ENCODE assay signal across 1 cellular context in the genomic region with DNA sequence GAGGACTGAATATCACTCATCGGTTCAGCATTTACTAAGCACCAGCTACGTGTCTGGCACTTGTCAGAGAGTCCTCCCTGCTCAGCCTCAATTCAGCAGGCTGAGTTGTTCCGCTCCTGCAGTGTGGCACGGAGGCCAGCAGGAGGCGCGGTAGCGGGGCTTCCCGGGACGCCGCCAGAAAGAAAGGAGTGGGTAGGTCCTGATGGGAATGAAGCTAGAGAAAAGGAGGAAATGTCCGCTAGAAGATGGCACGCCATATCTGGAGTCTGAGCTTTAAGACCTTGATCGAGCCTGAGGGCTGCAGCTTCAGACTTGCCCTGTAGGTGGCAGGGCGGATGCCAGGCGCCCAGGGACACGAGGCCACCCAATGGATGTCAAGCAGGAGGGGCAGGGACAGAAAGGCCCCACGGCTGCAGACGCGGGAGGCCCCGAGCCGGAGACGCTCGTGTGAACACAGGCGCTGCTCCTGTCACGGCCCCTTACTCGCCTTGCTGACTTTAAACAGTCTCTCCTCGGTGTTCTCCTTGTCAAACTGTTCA.
TF ChIP-seq lines count a peak whose summit lies in the region.

No MANE protein-coding gene starts in this region.

TF ChIP-seq in K562, 482 proteins besides CTCF, POLR2A, EP300 and RAD21 (continued from another document and continues in another):
- TF ChIP-seq, protein P1, sequence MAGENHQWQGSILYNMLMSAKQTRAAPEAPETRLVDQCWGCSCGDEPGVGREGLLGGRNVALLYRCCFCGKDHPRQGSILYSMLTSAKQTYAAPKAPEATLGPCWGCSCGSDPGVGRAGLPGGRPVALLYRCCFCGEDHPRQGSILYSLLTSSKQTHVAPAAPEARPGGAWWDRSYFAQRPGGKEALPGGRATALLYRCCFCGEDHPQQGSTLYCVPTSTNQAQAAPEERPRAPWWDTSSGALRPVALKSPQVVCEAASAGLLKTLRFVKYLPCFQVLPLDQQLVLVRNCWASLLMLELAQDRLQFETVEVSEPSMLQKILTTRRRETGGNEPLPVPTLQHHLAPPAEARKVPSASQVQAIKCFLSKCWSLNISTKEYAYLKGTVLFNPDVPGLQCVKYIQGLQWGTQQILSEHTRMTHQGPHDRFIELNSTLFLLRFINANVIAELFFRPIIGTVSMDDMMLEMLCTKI (IDR thresholded peaks at IDR 0.05; ENCODE audit: partially characterized antibody) = no peak
- TF ChIP-seq ZC3H11A (IDR thresholded peaks at IDR 0.05; ENCODE audit: low read depth, low read length) (no peak), JUND (IDR thresholded peaks at IDR 0.05; ENCODE audit: borderline replicate concordance, low read depth, low read length) (0 out of 2 replicates have a peak, but pooled peaks have one; percentile 47), JUND (tag; IDR thresholded peaks at IDR 0.05; ENCODE audit: borderline replicate concordance, low read depth, low read length) (peak; percentile 63; the same call in 2 of the 3 replicates), NELFE (IDR thresholded peaks at IDR 0.05; ENCODE audit: insufficient read depth, insufficient read length) (no peak), ZNF583 (CRISPR knock-in tag; IDR thresholded peaks at IDR 0.05) (no peak), RBM39 (optimal IDR thresholded peaks at IDR 0.05; ENCODE audit: low read depth, low read length) (no peak), ZKSCAN3 (CRISPR knock-in tag; IDR thresholded peaks at IDR 0.05) (no peak), ZNF445 (CRISPR knock-in tag; IDR thresholded peaks at IDR 0.05; ENCODE audit: low read depth) (no peak), GABPB2 (CRISPR knock-in tag; conservative IDR thresholded peaks at IDR 0.05) (no peak), ZNF79 (CRISPR knock-in tag; IDR thresholded peaks at IDR 0.05; ENCODE audit: low read depth) (0 out of 2 replicates have a peak, but pooled peaks have one; percentile 18), CHD2 (IDR thresholded peaks at IDR 0.05; ENCODE audit: low read depth, low read length) (no peak), GTF2E2 (tag; IDR thresholded peaks at IDR 0.05) (no peak), ZNF77 (CRISPR knock-in tag; IDR thresholded peaks at IDR 0.05) (no peak), SOX6 (IDR thresholded peaks at IDR 0.05) (peak; percentile 33; the same call in 1 of the 2 replicates), MAFF (IDR thresholded peaks at IDR 0.05; ENCODE audit: low read length) (no peak), CCAR2 (IDR thresholded peaks at IDR 0.05; ENCODE audit: low read depth, low read length) (no peak), TEAD2 (tag; IDR thresholded peaks at IDR 0.05) (no peak), ZNF431 (CRISPR knock-in tag; IDR thresholded peaks at IDR 0.05) (no peak; the same call in 1 of the 2 replicates), ZNF785 (CRISPR knock-in tag; IDR thresholded peaks at IDR 0.05) (no peak), ZNF24 (IDR thresholded peaks at IDR 0.05) (no peak), SRSF3 (IDR thresholded peaks at IDR 0.05; ENCODE audit: insufficient read depth, low read length) (no peak), TRIM28 (IDR thresholded peaks at IDR 0.05) (no peak), RB1 (IDR thresholded peaks at IDR 0.05; ENCODE audit: low read depth) (peak; percentile 59; the same call in 1 of the 2 replicates), ZNF174 (CRISPR knock-in tag; IDR thresholded peaks at IDR 0.05) (no peak), ZFP30 (CRISPR knock-in tag; IDR thresholded peaks at IDR 0.05; ENCODE audit: borderline replicate concordance) (no peak), ZNF444 (CRISPR knock-in tag; IDR thresholded peaks at IDR 0.05) (no peak), MTA2 (IDR thresholded peaks at IDR 0.05; ENCODE audit: low read depth) (no peak), LCOR (CRISPR knock-in tag; IDR thresholded peaks at IDR 0.05) (no peak), FOXK1 (CRISPR knock-in tag; IDR thresholded peaks at IDR 0.05; ENCODE audit: borderline replicate concordance) (no peak), POLR3G (IDR thresholded peaks at IDR 0.05; ENCODE audit: extremely low read depth, insufficient read length, insufficient replicate concordance) (no peak), POLR2H (tag; IDR thresholded peaks at IDR 0.05; ENCODE audit: low read depth) (no peak), FOXP1 (CRISPR knock-in tag; IDR thresholded peaks at IDR 0.05) (peak; percentile 25; the same call in 1 of the 2 replicates), KDM2B (CRISPR knock-in tag; IDR thresholded peaks at IDR 0.05) (no peak), ATF1 (CRISPR knock-in tag; IDR thresholded peaks at IDR 0.05) (no peak), ATF1 (tag; IDR thresholded peaks at IDR 0.05) (peak; percentile 70), GABPA (tag; conservative IDR thresholded peaks at IDR 0.05; ENCODE audit: low read depth) (no peak), PHF8 (IDR thresholded peaks at IDR 0.05; ENCODE audit: borderline replicate concordance, low read length) (no peak)
- TF ChIP-seq, protein P2, sequence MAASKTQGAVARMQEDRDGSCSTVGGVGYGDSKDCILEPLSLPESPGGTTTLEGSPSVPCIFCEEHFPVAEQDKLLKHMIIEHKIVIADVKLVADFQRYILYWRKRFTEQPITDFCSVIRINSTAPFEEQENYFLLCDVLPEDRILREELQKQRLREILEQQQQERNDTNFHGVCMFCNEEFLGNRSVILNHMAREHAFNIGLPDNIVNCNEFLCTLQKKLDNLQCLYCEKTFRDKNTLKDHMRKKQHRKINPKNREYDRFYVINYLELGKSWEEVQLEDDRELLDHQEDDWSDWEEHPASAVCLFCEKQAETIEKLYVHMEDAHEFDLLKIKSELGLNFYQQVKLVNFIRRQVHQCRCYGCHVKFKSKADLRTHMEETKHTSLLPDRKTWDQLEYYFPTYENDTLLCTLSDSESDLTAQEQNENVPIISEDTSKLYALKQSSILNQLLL (CRISPR knock-in tag; IDR thresholded peaks at IDR 0.05; ENCODE audit: borderline replicate concordance) = no peak
- TF ChIP-seq, protein P3, sequence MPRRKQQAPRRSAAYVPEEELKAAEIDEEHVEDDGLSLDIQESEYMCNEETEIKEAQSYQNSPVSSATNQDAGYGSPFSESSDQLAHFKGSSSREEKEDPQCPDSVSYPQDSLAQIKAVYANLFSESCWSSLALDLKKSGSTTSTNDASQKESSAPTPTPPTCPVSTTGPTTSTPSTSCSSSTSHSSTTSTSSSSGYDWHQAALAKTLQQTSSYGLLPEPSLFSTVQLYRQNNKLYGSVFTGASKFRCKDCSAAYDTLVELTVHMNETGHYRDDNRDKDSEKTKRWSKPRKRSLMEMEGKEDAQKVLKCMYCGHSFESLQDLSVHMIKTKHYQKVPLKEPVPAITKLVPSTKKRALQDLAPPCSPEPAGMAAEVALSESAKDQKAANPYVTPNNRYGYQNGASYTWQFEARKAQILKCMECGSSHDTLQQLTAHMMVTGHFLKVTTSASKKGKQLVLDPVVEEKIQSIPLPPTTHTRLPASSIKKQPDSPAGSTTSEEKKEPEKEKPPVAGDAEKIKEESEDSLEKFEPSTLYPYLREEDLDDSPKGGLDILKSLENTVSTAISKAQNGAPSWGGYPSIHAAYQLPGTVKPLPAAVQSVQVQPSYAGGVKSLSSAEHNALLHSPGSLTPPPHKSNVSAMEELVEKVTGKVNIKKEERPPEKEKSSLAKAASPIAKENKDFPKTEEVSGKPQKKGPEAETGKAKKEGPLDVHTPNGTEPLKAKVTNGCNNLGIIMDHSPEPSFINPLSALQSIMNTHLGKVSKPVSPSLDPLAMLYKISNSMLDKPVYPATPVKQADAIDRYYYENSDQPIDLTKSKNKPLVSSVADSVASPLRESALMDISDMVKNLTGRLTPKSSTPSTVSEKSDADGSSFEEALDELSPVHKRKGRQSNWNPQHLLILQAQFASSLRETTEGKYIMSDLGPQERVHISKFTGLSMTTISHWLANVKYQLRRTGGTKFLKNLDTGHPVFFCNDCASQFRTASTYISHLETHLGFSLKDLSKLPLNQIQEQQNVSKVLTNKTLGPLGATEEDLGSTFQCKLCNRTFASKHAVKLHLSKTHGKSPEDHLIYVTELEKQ (CRISPR knock-in tag; IDR thresholded peaks at IDR 0.05) = no peak
- TF ChIP-seq, protein P4, sequence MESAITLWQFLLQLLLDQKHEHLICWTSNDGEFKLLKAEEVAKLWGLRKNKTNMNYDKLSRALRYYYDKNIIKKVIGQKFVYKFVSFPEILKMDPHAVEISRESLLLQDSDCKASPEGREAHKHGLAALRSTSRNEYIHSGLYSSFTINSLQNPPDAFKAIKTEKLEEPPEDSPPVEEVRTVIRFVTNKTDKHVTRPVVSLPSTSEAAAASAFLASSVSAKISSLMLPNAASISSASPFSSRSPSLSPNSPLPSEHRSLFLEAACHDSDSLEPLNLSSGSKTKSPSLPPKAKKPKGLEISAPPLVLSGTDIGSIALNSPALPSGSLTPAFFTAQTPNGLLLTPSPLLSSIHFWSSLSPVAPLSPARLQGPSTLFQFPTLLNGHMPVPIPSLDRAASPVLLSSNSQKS (CRISPR knock-in tag; IDR thresholded peaks at IDR 0.05) = no peak
- TF ChIP-seq, protein P5, sequence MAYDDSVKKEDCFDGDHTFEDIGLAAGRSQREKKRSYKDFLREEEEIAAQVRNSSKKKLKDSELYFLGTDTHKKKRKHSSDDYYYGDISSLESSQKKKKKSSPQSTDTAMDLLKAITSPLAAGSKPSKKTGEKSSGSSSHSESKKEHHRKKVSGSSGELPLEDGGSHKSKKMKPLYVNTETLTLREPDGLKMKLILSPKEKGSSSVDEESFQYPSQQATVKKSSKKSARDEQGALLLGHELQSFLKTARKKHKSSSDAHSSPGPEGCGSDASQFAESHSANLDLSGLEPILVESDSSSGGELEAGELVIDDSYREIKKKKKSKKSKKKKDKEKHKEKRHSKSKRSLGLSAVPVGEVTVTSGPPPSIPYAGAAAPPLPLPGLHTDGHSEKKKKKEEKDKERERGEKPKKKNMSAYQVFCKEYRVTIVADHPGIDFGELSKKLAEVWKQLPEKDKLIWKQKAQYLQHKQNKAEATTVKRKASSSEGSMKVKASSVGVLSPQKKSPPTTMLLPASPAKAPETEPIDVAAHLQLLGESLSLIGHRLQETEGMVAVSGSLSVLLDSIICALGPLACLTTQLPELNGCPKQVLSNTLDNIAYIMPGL (CRISPR knock-in tag; IDR thresholded peaks at IDR 0.05) = peak; percentile 90
- TF ChIP-seq, protein P6, sequence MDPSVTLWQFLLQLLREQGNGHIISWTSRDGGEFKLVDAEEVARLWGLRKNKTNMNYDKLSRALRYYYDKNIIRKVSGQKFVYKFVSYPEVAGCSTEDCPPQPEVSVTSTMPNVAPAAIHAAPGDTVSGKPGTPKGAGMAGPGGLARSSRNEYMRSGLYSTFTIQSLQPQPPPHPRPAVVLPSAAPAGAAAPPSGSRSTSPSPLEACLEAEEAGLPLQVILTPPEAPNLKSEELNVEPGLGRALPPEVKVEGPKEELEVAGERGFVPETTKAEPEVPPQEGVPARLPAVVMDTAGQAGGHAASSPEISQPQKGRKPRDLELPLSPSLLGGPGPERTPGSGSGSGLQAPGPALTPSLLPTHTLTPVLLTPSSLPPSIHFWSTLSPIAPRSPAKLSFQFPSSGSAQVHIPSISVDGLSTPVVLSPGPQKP (CRISPR knock-in tag; IDR thresholded peaks at IDR 0.05) = no peak
- TF ChIP-seq, protein P7, sequence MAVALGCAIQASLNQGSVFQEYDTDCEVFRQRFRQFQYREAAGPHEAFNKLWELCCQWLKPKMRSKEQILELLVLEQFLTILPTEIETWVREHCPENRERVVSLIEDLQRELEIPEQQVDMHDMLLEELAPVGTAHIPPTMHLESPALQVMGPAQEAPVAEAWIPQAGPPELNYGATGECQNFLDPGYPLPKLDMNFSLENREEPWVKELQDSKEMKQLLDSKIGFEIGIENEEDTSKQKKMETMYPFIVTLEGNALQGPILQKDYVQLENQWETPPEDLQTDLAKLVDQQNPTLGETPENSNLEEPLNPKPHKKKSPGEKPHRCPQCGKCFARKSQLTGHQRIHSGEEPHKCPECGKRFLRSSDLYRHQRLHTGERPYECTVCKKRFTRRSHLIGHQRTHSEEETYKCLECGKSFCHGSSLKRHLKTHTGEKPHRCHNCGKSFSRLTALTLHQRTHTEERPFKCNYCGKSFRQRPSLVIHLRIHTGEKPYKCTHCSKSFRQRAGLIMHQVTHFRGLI (CRISPR knock-in tag; IDR thresholded peaks at IDR 0.05) = no peak
- TF ChIP-seq, protein P8, sequence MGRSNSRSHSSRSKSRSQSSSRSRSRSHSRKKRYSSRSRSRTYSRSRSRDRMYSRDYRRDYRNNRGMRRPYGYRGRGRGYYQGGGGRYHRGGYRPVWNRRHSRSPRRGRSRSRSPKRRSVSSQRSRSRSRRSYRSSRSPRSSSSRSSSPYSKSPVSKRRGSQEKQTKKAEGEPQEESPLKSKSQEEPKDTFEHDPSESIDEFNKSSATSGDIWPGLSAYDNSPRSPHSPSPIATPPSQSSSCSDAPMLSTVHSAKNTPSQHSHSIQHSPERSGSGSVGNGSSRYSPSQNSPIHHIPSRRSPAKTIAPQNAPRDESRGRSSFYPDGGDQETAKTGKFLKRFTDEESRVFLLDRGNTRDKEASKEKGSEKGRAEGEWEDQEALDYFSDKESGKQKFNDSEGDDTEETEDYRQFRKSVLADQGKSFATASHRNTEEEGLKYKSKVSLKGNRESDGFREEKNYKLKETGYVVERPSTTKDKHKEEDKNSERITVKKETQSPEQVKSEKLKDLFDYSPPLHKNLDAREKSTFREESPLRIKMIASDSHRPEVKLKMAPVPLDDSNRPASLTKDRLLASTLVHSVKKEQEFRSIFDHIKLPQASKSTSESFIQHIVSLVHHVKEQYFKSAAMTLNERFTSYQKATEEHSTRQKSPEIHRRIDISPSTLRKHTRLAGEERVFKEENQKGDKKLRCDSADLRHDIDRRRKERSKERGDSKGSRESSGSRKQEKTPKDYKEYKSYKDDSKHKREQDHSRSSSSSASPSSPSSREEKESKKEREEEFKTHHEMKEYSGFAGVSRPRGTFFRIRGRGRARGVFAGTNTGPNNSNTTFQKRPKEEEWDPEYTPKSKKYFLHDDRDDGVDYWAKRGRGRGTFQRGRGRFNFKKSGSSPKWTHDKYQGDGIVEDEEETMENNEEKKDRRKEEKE (IDR thresholded peaks at IDR 0.05; ENCODE audit: borderline replicate concordance in 1 of 2, control insufficient read depth in 1 of 2, low read depth in 2 of 2, low read length in 1 of 2) = 0 out of 4 replicates have a peak, but pooled peaks of 1 of the 2 experiments have one; percentile 31
- TF ChIP-seq, protein P9, sequence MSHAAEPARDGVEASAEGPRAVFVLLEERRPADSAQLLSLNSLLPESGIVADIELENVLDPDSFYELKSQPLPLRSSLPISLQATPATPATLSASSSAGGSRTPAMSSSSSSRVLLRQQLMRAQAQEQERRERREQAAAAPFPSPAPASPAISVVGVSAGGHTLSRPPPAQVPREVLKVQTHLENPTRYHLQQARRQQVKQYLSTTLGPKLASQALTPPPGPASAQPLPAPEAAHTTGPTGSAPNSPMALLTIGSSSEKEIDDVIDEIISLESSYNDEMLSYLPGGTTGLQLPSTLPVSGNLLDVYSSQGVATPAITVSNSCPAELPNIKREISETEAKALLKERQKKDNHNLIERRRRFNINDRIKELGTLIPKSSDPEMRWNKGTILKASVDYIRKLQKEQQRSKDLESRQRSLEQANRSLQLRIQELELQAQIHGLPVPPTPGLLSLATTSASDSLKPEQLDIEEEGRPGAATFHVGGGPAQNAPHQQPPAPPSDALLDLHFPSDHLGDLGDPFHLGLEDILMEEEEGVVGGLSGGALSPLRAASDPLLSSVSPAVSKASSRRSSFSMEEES (CRISPR knock-in tag; IDR thresholded peaks at IDR 0.05) = no peak
